Comparison of ENCODE assay signal across 1 cellular context in genomic region chr18:63515279-63515678, GRCh38.
TF ChIP-seq lines count a peak whose summit lies in the region.

No MANE protein-coding gene starts in this region.

TF ChIP-seq in IMR-90, 13 proteins besides CTCF, POLR2A, EP300 and RAD21 (continued from another document):
- TF ChIP-seq CEBPB (IDR thresholded peaks at IDR 0.05; ENCODE audit: low read depth, low read length): no peak
- TF ChIP-seq ELK1 (IDR thresholded peaks at IDR 0.05; ENCODE audit: borderline replicate concordance, low read depth, low read length): no peak
- no peak for TF ChIP-seq BHLHE40 (IDR thresholded peaks at IDR 0.05; ENCODE audit: low read depth, low read length)
- no peak for TF ChIP-seq NFE2L2 (IDR thresholded peaks at IDR 0.05; ENCODE audit: low read depth, low read length)
- TF ChIP-seq SMC3 (IDR thresholded peaks at IDR 0.05; ENCODE audit: low read depth, low read length): no peak
- TF ChIP-seq USF2 (IDR thresholded peaks at IDR 0.05; ENCODE audit: low read depth, low read length): no peak
- TF ChIP-seq MXI1 (IDR thresholded peaks at IDR 0.05; ENCODE audit: borderline replicate concordance, low read depth, low read length): no peak
- TF ChIP-seq MAZ (IDR thresholded peaks at IDR 0.05; ENCODE audit: borderline replicate concordance, low read depth, low read length): no peak
